Comparison of ENCODE assay signal across 20 cellular contexts in genomic region chr4:85414972-85415371, GRCh38. TPM values are rescaled to one million over a fixed set of nuclear protein-coding genes. Genes with fewer than 3 reads are reported as not detected.
DNase-seq lines count a peak whose midpoint lies in the region; ATAC-seq, FAIRE-seq and TF ChIP-seq lines count a peak whose summit lies in the region.
"Had no signal": no experiment of that assay in that cellular context is flagged by ENCODE, and none has a peak within 500 bp of the region (broad histone marks: within the 10 kb centered on the region; RNA-seq: fewer than 3 reads in every experiment).

No MANE protein-coding gene starts in this region.

- no peak overlapping the region for H3K9ac ChIP-seq in HCT116 (ENCODE audit: low read length)
- H3K9ac ChIP-seq in neural progenitor cell: no peak overlapping the region

- no peak overlapping the region for H3K27ac Mint-ChIP-seq in neural progenitor cell
- H3K27ac Mint-ChIP-seq: CD4-positive, alpha-beta memory T cell had no signal

- H3K4me1 ChIP-seq in HCT116 (ENCODE audit: control insufficient read depth in 1 of 2, insufficient read depth in 2 of 2, low read length in 2 of 2) (peaks cover 0 to 4% of the 10 kb centered on the region in 2 experiments; a peak in 1 of 4 replicates), neural progenitor cell (no peaks in the 10 kb centered on the region)

- H3K27ac ChIP-seq in HCT116 (ENCODE audit: low read depth, low read length): no peak overlapping the region
- H3K27ac ChIP-seq in neural progenitor cell: no peak overlapping the region

- DNase-seq in HCT116 (ENCODE audit: low read depth, low spot score) (no peak), bronchial epithelial cell (ENCODE audit: low read depth) (peak; percentile 70), iris pigment epithelial cell (ENCODE audit: low read depth) (peak; percentile 23), neural progenitor cell (ENCODE audit: low spot score) (no peak), NCI-H2171 (lab: John Stamatoyannopoulos, UW) (no peak), NCI-H69 (lab: John Stamatoyannopoulos, UW) (no peak), GOT3 (lab: John Stamatoyannopoulos, UW) (no peak)
- DNase-seq: C1 segment of cervical spinal cord; Calu3; CD4-positive, alpha-beta memory T cell; COR-L47; DMS53; DMS79 treated with DMSO at 0.1 percent for 48 hours; GF-D8; H7; HCEC 1CT had no signal

- H3K4me3 ChIP-seq in HCT116 (replicated peaks in 1 of 2; ENCODE audit: low read depth in 1 of 2, low read length in 2 of 2): no peak overlapping the region
- H3K4me3 ChIP-seq in bronchial epithelial cell (ENCODE audit: low read depth, low read length): no peak overlapping the region
- no peak overlapping the region for H3K4me3 ChIP-seq in neural progenitor cell

- CTCF ChIA-PET in HCT116 (lab: Charles Lee): no interaction called here

- H3K4me3 Mint-ChIP-seq in neural progenitor cell: no peak overlapping the region
- H3K4me3 Mint-ChIP-seq: CD4-positive, alpha-beta memory T cell had no signal

- H3K9me3 Mint-ChIP-seq in neural progenitor cell: no peaks in the 10 kb centered on the region

- H3K36me3 ChIP-seq in HCT116 (ENCODE audit: control insufficient read depth in 1 of 2, insufficient read depth in 2 of 2, low read length in 2 of 2): no peaks in the 10 kb centered on the region
- no peaks in the 10 kb centered on the region for H3K36me3 ChIP-seq in bronchial epithelial cell (ENCODE audit: control insufficient read depth, insufficient read depth, low read length)
- no peaks in the 10 kb centered on the region for H3K36me3 ChIP-seq in neural progenitor cell

- H3K27me3 Mint-ChIP-seq in neural progenitor cell (ENCODE audit: insufficient read depth, low read depth): peaks cover 6% of the 10 kb centered on the region
- H3K27me3 Mint-ChIP-seq: CD4-positive, alpha-beta memory T cell had no signal

- no peak for FAIRE-seq in bronchial epithelial cell (lab: Jason Lieb, UNC)
- FAIRE-seq: GM12891, GM18507, H1 had no signal

- H3F3A ChIP-seq in neural progenitor cell (ENCODE audit: low read depth): no peaks in the 10 kb centered on the region

- RAD21 ChIA-PET in HCT116 (lab: Charles Lee; ENCODE audit: low non-redundant PET in 1 of 2, low total read pairs in 2 of 2, uncharacterized antibody in 2 of 2, unreplicated experiment in 2 of 2): no interaction called here

- TF ChIP-seq RAD21 in HCT116 (IDR thresholded peaks at IDR 0.05; ENCODE audit: low read depth): no peak

- BruUV-seq in HCT116 (replicated peaks; lab: Mats Ljungman, UMichigan): no TSS peak

- H3K27me3 ChIP-seq in HCT116 (ENCODE audit: insufficient read depth, low read length) (no peaks in the 10 kb centered on the region), bronchial epithelial cell (ENCODE audit: control insufficient read depth, insufficient read depth, low read length) (no peaks in the 10 kb centered on the region), neural progenitor cell (no peaks in the 10 kb centered on the region)

- intact Hi-C loops in HCT116 (cut with micrococcal nuclease): loop anchor here (5.0 kb wide), 1 partner anchor 332 kb away; no protein-coding TSS in a partner anchor

- H3K9me3 ChIP-seq in HCT116 (ENCODE audit: control insufficient read depth in 1 of 2, insufficient read depth in 1 of 2, low read depth in 1 of 2, low read length in 2 of 2) (no peaks in the 10 kb centered on the region), neural progenitor cell (ENCODE audit: low read depth) (no peaks in the 10 kb centered on the region)

- no peaks in the 10 kb centered on the region for H3K9me2 ChIP-seq in HCT116 (ENCODE audit: insufficient read depth)

- H3K79me2 ChIP-seq in HCT116 (ENCODE audit: insufficient read depth, low read length) (no peaks in the 10 kb centered on the region), neural progenitor cell (ENCODE audit: low read depth) (no peaks in the 10 kb centered on the region)

- no peak for TF ChIP-seq POLR2A in HCT116 (IDR thresholded peaks at IDR 0.05; ENCODE audit: borderline replicate concordance, extremely low read depth, insufficient read depth, insufficient read length)

- H4K20me1 ChIP-seq in HCT116 (ENCODE audit: insufficient read depth) (no peaks in the 10 kb centered on the region), neural progenitor cell (ENCODE audit: low read depth) (no peaks in the 10 kb centered on the region)

- H3K36me3 Mint-ChIP-seq in neural progenitor cell: no peaks in the 10 kb centered on the region
- H3K36me3 Mint-ChIP-seq: CD4-positive, alpha-beta memory T cell had no signal

- no peak for ATAC-seq in HCT116
- ATAC-seq in HG02642 (IDR thresholded peaks at IDR 0.05; ENCODE audit: poor library complexity, unreplicated experiment): no peak

- H2AFZ ChIP-seq in HCT116 (ENCODE audit: low read depth, low read length, poor library complexity, severe bottlenecking): no peak overlapping the region
- H2AFZ ChIP-seq in neural progenitor cell (replicated peaks): peak overlapping the region; percentile 24

- TF ChIP-seq CTCF in HCT116 (IDR thresholded peaks at IDR 0.05 in 2 of 3, conservative IDR thresholded peaks at IDR 0.05 in 1 of 3; ENCODE audit: borderline replicate concordance in 1 of 3, insufficient read depth in 1 of 3, low read depth in 2 of 3, low read length in 2 of 3): no peak
- no peak for TF ChIP-seq CTCF in bronchial epithelial cell (IDR thresholded peaks at IDR 0.05; ENCODE audit: insufficient read depth, low read length, severe bottlenecking)
- no peak for TF ChIP-seq CTCF in neural progenitor cell (IDR thresholded peaks at IDR 0.05)

- peaks cover 6% of the 10 kb centered on the region for H3K4me1 Mint-ChIP-seq in neural progenitor cell
- H3K4me1 Mint-ChIP-seq: CD4-positive, alpha-beta memory T cell had no signal

- 0 out of 2 replicates have a peak overlapping the region, but pooled peaks have one; percentile 8 for H3K4me2 ChIP-seq in HCT116 (ENCODE audit: low read length)
- H3K4me2 ChIP-seq in neural progenitor cell: no peak overlapping the region

- POLR2A ChIA-PET in HCT116 (lab: Charles Lee): no interaction called here

TF ChIP-seq in HCT116, 20 proteins besides CTCF, POLR2A, EP300 and RAD21:
- TF ChIP-seq EGR1 (IDR thresholded peaks at IDR 0.05; ENCODE audit: low read depth) (no peak), FOSL1 (IDR thresholded peaks at IDR 0.05; ENCODE audit: low read depth) (peak; percentile 35; the same call in 1 of the 2 replicates), JUND (IDR thresholded peaks at IDR 0.05) (peak; percentile 26; the same call in 1 of the 2 replicates), SIN3A (IDR thresholded peaks at IDR 0.05; ENCODE audit: low read depth) (no peak)

RNA-seq across cellular contexts. Expression of gene ARHGAP24, which starts 60.0 kb away (rescaled TPM):
- total RNA-seq in HCT116 (2021; ENCODE audit: unreplicated experiment) (1.3 TPM), bronchial epithelial cell (11.1 and 12.7 TPM in 2 replicates), neural progenitor cell (ENCODE audit: low replicate concordance) (2.2 and 2.6 TPM in 2 replicates)
- polyA plus RNA-seq in HCT116 (2012): 0.85 and 1.1 TPM in 2 replicates
- total RNA-seq: CD4-positive, alpha-beta memory T cell had no signal

Comparison
In these comparisons a context has a peak if more than half of its experiments do, and no peak if none do; other contexts are left out.
1. DNase-seq: peak in bronchial epithelial cell (single experiment) and iris pigment epithelial cell (single experiment); none in HCT116 (single experiment), neural progenitor cell (single experiment), NCI-H2171 (single experiment), NCI-H69 (single experiment) and GOT3 (single experiment).